ENCODE assay signal across 8 cellular contexts in the genomic region with DNA sequence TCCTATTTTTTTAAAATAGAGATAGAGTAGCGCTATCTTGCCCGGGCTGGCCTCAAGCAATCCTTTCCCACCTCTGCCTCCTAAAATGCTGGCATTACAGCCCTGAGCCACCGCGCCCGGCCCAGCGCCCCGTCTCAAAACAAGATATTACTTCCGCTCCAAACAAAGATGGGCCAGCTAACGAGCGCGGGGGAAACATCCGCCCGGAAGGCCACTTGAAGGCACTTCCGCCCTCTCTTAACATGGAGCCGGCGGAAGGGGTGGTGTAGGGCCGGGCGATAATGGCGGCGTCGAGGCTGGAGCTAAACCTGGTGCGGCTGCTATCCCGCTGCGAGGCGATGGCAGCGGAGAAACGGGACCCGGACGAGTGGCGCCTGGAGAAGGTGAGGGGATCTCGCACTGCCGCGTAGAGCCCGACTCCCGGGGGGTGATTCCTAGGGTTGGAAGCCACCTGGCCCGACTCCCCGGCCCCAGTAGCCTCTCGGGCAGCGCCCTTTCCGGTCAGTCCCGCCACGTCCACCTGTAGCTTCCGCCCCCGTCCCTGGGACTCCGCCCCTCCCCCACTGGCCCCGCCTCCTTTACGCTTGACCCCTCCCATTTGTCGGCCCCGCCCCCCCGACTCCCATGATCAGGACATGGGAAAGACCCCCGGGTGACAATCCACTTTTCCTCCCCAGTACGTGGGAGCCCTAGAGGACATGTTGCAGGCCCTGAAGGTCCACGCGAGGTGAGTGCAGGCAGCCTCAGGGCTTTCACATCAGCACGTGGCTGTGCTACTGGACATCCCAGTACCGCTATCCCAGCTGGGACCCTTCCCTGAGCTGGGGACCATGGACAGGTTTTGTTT. TPM values are rescaled to one million over a fixed set of nuclear protein-coding genes. Genes with fewer than 3 reads are reported as not detected.
DNase-seq lines count a peak whose midpoint lies in the region; ATAC-seq and TF ChIP-seq lines count a peak whose summit lies in the region.

A gene with protein sequence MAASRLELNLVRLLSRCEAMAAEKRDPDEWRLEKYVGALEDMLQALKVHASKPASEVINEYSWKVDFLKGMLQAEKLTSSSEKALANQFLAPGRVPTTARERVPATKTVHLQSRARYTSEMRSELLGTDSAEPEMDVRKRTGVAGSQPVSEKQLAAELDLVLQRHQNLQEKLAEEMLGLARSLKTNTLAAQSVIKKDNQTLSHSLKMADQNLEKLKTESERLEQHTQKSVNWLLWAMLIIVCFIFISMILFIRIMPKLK (plus strand): TSS at position 233 of the 847 bp plus-strand sequence. CDS start 49 bp downstream, at position 282.

- peak within 1 kb of the TSS; percentile 39 to 77 (median 44) for H3K4me3 ChIP-seq in adrenal gland
- H3K4me3 ChIP-seq in heart right ventricle, result peak within 1 kb of the TSS; percentile 47 to 80 (median 64)
- peak within 1 kb of the TSS; percentile 67 to 85 (median 78) for H3K4me3 ChIP-seq in upper lobe of left lung

- peak; percentile 65 for DNase-seq in GM04503 (ENCODE audit: low read depth)
- DNase-seq in NCI-H146 (lab: John Stamatoyannopoulos, UW), result peak; percentile 96
- peak; percentile 69 to 92 (median 83) for DNase-seq in T-helper 1 cell
- peak; percentile 90 to 95 (median 93) for DNase-seq in adrenal gland
- DNase-seq in heart right ventricle, result peak; percentile 90 to 92
- peak; percentile 97 for DNase-seq in posterior vena cava (ENCODE audit: low spot score)
- peak; percentile 93 for DNase-seq in upper lobe of left lung

- intact Hi-C loops in adrenal gland (cut with DNase I) (no loop called here), heart right ventricle (cut with DNase I) (loop anchor here in 1 of 10 donors (10.0 kb wide), 1 partner anchor 69 kb away; the partner anchor contains the start of gene ANKLE1), posterior vena cava (cut with DNase I) (no loop called here)

- ATAC-seq in HG02623 (IDR thresholded peaks at IDR 0.05; ENCODE audit: unreplicated experiment), result peak; percentile 67
- ATAC-seq in heart right ventricle, result peak; percentile 93 to 98 (median 96)
- ATAC-seq in upper lobe of left lung (ENCODE audit: low FRiP score in 2 of 2), result peak; percentile 96

- peak in 1 of 2 donors; percentile 69 for TF ChIP-seq POLR2A in adrenal gland (IDR thresholded peaks at IDR 0.05)
- TF ChIP-seq POLR2A in upper lobe of left lung (IDR thresholded peaks at IDR 0.05), result peak in 3 of 4 donors; percentile 24 to 84 (median 73)

- H3K36me3 ChIP-seq in adrenal gland (replicated peaks in 1 of 2) (peaks cover 0 to 44% of the 10 kb centered on the region in 2 donors), heart right ventricle (peaks cover 0 to 74% (median 40%) of the 10 kb centered on the region in 9 donors), upper lobe of left lung (peaks cover 8 to 54% (median 41%) of the 10 kb centered on the region in 4 donors)

- TF ChIP-seq CTCF in adrenal gland (IDR thresholded peaks at IDR 0.05) (peak in 1 of 6 experiments; percentile 14), heart right ventricle (IDR thresholded peaks at IDR 0.05) (no peak), upper lobe of left lung (IDR thresholded peaks at IDR 0.05) (no peak)

- WGBS in adrenal gland, 4 donors, result 2 to 3% (median 2%) methylated on average over 32 to 56 of the region's 56 CpGs
- WGBS in heart right ventricle, 2 donors, result 3 to 4% methylated on average over 56 of the region's 56 CpGs
- WGBS in upper lobe of left lung, 2 donors, result 5 to 10% methylated on average over 18 to 24 of the region's 56 CpGs

- H3K27me3 ChIP-seq in adrenal gland (no peaks in the 10 kb centered on the region), heart right ventricle (no peaks in the 10 kb centered on the region), upper lobe of left lung (no peaks in the 10 kb centered on the region)

- peak within 1 kb of the TSS; percentile 46 to 97 (median 79) for H3K27ac ChIP-seq in adrenal gland
- peak within 1 kb of the TSS; percentile 80 to 97 (median 94) for H3K27ac ChIP-seq in heart right ventricle
- peak within 1 kb of the TSS; percentile 93 to 99 (median 96) for H3K27ac ChIP-seq in upper lobe of left lung

- TF ChIP-seq EP300 in upper lobe of left lung (IDR thresholded peaks at IDR 0.05), result no peak

- no peaks in the 10 kb centered on the region for H3K9me3 ChIP-seq in adrenal gland (replicated peaks in 1 of 3)
- H3K9me3 ChIP-seq in heart right ventricle, result no peaks in the 10 kb centered on the region
- H3K9me3 ChIP-seq in upper lobe of left lung, result no peaks in the 10 kb centered on the region

- H3K4me1 ChIP-seq in adrenal gland (replicated peaks in 1 of 2) (peaks cover 11 to 15% of the 10 kb centered on the region in 2 donors), heart right ventricle (peaks cover 0 to 21% (median 13%) of the 10 kb centered on the region in 9 donors), upper lobe of left lung (peaks cover 14 to 17% (median 15%) of the 10 kb centered on the region in 4 donors)

RNA-seq across cellular contexts. Expression of the gene that starts here (rescaled TPM):
- total RNA-seq in adrenal gland, result 10 to 100 TPM; 30.7 to 55.6 (median 44.7) TPM
- polyA plus RNA-seq in adrenal gland, result 10 to 100 TPM; 23.7 to 87.8 (median 75.3) TPM
- 10 to 100 TPM; 25.1 to 36.6 (median 28.3) TPM for total RNA-seq in heart right ventricle
- polyA plus RNA-seq in heart right ventricle, result 10 to 100 TPM; 48.6 to 67.6 TPM
- 10 to 100 TPM; 16.4 to 17.6 TPM for total RNA-seq in posterior vena cava
- 10 to 100 TPM; 21.6 to 49.3 (median 23.9) TPM for total RNA-seq in upper lobe of left lung

Comparison
In these comparisons a context has a peak if more than half of its experiments do, and no peak if none do; other contexts are left out.
1. Peak in every context shown above with its lines: DNase-seq, ATAC-seq, H3K4me3 ChIP-seq and H3K27ac ChIP-seq.